8 cellular contexts compared by ENCODE assay signal in genomic region chr5:45696206-45696836, GRCh38. TPM values are rescaled to one million over a fixed set of nuclear protein-coding genes. Genes with fewer than 3 reads are reported as not detected.
DNase-seq lines count a peak whose midpoint lies in the region; ATAC-seq, FAIRE-seq and TF ChIP-seq lines count a peak whose summit lies in the region.

TSS of gene HCN1 (minus strand) at chr5:45696380.

- peak; percentile 64 to 73 for ATAC-seq in activated CD4-positive, CD25-positive, alpha-beta regulatory T cell treated with anti-CD3 and anti-CD28 coated beads, Interleukin-2, amount 50 U/mL, for 24 hours
- ATAC-seq in HG03159 (IDR thresholded peaks at IDR 0.05; ENCODE audit: unreplicated experiment), result peak; percentile 86

- FAIRE-seq in GM12891 (lab: Jason Lieb, UNC), result no peak

- TF ChIP-seq POLR2A in GM12891 (IDR thresholded peaks at IDR 0.05; ENCODE audit: low read depth, low read length), result no peak

- no peak for DNase-seq in activated CD4-positive, CD25-positive, alpha-beta regulatory T cell (lab: John Stamatoyannopoulos, UW)
- DNase-seq in RPMI7951 (ENCODE audit: low read depth), result peak; percentile 60
- DNase-seq in cerebellar cortex (ENCODE audit: low spot score), result peak; percentile 90
- peak; percentile 80 for DNase-seq in iris pigment epithelial cell (ENCODE audit: low read depth)
- DNase-seq in stimulated activated CD4-positive, alpha-beta T cell treated with anti-CD3 and anti-CD28 coated beads, Interleukin-12 subunit alpha, Interleukin-12 subunit beta, amount 100 ng/mL, for 24 hours (ENCODE audit: low read depth in 2 of 2), result peak; percentile 9 to 30
- no peak for DNase-seq in GM12891 (ENCODE audit: insufficient read length, low spot score)

TF ChIP-seq in GM12891, 5 proteins besides CTCF, POLR2A, EP300 and RAD21:
- no peak for TF ChIP-seq PAX5 (IDR thresholded peaks at IDR 0.05; ENCODE audit: insufficient read depth, low read length, severe bottlenecking)
- TF ChIP-seq TAF1 (IDR thresholded peaks at IDR 0.05; ENCODE audit: low read depth, low read length), result no peak
- no peak for TF ChIP-seq SPI1 (IDR thresholded peaks at IDR 0.05; ENCODE audit: low read depth, low read length)
- no peak for TF ChIP-seq POLR2AphosphoS5 (IDR thresholded peaks at IDR 0.05; ENCODE audit: low read depth, low read length)
- no peak for TF ChIP-seq POU2F2 (IDR thresholded peaks at IDR 0.05; ENCODE audit: low read depth, low read length)

RNA-seq across cellular contexts. Expression of gene HCN1, which starts in this region (rescaled TPM):
- 0.10 TPM in 1 of 2 replicates, not detected in the other for total RNA-seq in RPMI7951 (2014; rRNA removed; shearing (Covaris generic))
- not detected for polyA plus RNA-seq in GM12891 (2012; ENCODE audit: low read depth, missing spikeins)

Comparison
In these comparisons a context has a peak if more than half of its experiments do, and no peak if none do; other contexts are left out.
1. Peak in DNase-seq in RPMI7951; RNA of the gene not detected or under 1 TPM.
2. DNase-seq: peak in cerebellar cortex (single experiment), iris pigment epithelial cell (single experiment) and stimulated activated CD4-positive, alpha-beta T cell treated with anti-CD3 and anti-CD28 coated beads, Interleukin-12 subunit alpha, Interleukin-12 subunit beta, amount 100 ng/mL, for 24 hours (2 of 2); none in activated CD4-positive, CD25-positive, alpha-beta regulatory T cell (0 of 4) and GM12891 (single experiment).